Comparison of ENCODE assay signal across 2 cellular contexts in the genomic region with DNA sequence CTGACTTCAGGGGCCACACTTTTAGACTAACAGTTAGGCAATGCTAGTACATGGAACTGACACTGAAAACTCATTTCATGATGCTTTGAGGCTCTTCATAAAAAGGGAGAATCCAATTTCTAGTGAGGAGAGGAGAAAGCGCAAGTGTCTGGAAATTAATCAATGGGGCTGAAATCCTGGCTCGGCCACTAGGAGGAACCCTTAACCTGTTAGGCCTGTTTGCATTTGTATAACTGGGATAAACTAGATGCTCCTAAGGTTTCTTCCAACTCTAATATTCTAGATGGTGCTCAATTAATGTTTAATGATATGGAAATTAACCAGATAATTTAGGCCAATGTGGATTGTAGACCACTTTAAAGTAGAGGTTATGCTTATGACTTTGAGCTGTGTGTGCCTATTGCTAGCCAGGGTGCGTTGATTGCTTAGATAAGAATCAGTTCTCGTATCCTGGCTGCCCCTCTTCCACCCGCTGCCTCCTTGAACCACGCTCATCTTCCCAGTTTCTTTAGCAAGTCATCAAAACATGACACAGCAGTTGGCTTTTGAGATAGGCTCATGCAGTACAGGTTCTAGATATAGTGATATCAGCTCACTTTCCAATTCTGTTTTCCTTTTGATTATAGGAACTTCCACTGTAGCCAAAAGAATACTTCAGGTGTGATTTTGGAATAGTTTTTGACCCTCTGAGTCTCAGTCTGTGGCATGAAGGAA.
TF ChIP-seq lines count a peak whose summit lies in the region.

No MANE protein-coding gene starts in this region.

TF ChIP-seq in Ishikawa, 13 proteins besides CTCF, POLR2A, EP300 and RAD21:
- TF ChIP-seq NFIC (IDR thresholded peaks at IDR 0.05): no peak
- TF ChIP-seq, protein P1, sequence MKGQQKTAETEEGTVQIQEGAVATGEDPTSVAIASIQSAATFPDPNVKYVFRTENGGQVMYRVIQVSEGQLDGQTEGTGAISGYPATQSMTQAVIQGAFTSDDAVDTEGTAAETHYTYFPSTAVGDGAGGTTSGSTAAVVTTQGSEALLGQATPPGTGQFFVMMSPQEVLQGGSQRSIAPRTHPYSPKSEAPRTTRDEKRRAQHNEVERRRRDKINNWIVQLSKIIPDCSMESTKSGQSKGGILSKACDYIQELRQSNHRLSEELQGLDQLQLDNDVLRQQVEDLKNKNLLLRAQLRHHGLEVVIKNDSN (IDR thresholded peaks at IDR 0.05): no peak
- TF ChIP-seq, protein P2, sequence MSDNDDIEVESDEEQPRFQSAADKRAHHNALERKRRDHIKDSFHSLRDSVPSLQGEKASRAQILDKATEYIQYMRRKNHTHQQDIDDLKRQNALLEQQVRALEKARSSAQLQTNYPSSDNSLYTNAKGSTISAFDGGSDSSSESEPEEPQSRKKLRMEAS (IDR thresholded peaks at IDR 0.05): no peak
- TF ChIP-seq TAF1 (IDR thresholded peaks at IDR 0.05; ENCODE audit: low read depth): no peak
- no peak for TF ChIP-seq FOXM1 (IDR thresholded peaks at IDR 0.05; ENCODE audit: borderline replicate concordance, low read depth)
- TF ChIP-seq, protein P3, sequence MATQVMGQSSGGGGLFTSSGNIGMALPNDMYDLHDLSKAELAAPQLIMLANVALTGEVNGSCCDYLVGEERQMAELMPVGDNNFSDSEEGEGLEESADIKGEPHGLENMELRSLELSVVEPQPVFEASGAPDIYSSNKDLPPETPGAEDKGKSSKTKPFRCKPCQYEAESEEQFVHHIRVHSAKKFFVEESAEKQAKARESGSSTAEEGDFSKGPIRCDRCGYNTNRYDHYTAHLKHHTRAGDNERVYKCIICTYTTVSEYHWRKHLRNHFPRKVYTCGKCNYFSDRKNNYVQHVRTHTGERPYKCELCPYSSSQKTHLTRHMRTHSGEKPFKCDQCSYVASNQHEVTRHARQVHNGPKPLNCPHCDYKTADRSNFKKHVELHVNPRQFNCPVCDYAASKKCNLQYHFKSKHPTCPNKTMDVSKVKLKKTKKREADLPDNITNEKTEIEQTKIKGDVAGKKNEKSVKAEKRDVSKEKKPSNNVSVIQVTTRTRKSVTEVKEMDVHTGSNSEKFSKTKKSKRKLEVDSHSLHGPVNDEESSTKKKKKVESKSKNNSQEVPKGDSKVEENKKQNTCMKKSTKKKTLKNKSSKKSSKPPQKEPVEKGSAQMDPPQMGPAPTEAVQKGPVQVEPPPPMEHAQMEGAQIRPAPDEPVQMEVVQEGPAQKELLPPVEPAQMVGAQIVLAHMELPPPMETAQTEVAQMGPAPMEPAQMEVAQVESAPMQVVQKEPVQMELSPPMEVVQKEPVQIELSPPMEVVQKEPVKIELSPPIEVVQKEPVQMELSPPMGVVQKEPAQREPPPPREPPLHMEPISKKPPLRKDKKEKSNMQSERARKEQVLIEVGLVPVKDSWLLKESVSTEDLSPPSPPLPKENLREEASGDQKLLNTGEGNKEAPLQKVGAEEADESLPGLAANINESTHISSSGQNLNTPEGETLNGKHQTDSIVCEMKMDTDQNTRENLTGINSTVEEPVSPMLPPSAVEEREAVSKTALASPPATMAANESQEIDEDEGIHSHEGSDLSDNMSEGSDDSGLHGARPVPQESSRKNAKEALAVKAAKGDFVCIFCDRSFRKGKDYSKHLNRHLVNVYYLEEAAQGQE (IDR thresholded peaks at IDR 0.05; ENCODE audit: low read depth): no peak
- no peak for TF ChIP-seq EGR1 (IDR thresholded peaks at IDR 0.05)
- no peak for TF ChIP-seq CREB1 (IDR thresholded peaks at IDR 0.05; ENCODE audit: low read depth)
- no peak for TF ChIP-seq YY1 (IDR thresholded peaks at IDR 0.05; ENCODE audit: low read depth)
- TF ChIP-seq TEAD4 (IDR thresholded peaks at IDR 0.05): no peak
- no peak for TF ChIP-seq CEBPB (IDR thresholded peaks at IDR 0.05)
- no peak for TF ChIP-seq TCF12 (IDR thresholded peaks at IDR 0.05; ENCODE audit: low read depth)
- no peak for TF ChIP-seq ZBTB7A (IDR thresholded peaks at IDR 0.05; ENCODE audit: low read depth)

TF ChIP-seq in K562, 482 proteins besides CTCF, POLR2A, EP300 and RAD21 (continues in another document):
- no peak for TF ChIP-seq ELF2 (CRISPR knock-in tag; IDR thresholded peaks at IDR 0.05)
- TF ChIP-seq EWSR1 (IDR thresholded peaks at IDR 0.05; ENCODE audit: borderline replicate concordance, low read depth, partially characterized antibody): no peak
- TF ChIP-seq, protein P4, sequence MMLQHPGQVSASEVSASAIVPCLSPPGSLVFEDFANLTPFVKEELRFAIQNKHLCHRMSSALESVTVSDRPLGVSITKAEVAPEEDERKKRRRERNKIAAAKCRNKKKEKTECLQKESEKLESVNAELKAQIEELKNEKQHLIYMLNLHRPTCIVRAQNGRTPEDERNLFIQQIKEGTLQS (IDR thresholded peaks at IDR 0.05): no peak
- TF ChIP-seq, protein P4 (CRISPR knock-in tag; conservative IDR thresholded peaks at IDR 0.05): no peak
- no peak for TF ChIP-seq ZNF695 (CRISPR knock-in tag; IDR thresholded peaks at IDR 0.05)
- no peak for TF ChIP-seq ZBTB17 (CRISPR knock-in tag; IDR thresholded peaks at IDR 0.05)
- TF ChIP-seq, protein P5, sequence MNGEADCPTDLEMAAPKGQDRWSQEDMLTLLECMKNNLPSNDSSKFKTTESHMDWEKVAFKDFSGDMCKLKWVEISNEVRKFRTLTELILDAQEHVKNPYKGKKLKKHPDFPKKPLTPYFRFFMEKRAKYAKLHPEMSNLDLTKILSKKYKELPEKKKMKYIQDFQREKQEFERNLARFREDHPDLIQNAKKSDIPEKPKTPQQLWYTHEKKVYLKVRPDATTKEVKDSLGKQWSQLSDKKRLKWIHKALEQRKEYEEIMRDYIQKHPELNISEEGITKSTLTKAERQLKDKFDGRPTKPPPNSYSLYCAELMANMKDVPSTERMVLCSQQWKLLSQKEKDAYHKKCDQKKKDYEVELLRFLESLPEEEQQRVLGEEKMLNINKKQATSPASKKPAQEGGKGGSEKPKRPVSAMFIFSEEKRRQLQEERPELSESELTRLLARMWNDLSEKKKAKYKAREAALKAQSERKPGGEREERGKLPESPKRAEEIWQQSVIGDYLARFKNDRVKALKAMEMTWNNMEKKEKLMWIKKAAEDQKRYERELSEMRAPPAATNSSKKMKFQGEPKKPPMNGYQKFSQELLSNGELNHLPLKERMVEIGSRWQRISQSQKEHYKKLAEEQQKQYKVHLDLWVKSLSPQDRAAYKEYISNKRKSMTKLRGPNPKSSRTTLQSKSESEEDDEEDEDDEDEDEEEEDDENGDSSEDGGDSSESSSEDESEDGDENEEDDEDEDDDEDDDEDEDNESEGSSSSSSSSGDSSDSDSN (IDR thresholded peaks at IDR 0.05; ENCODE audit: borderline replicate concordance in 1 of 2, low read depth in 2 of 2, low read length in 2 of 2): no peak
- no peak for TF ChIP-seq SIN3A (IDR thresholded peaks at IDR 0.05; ENCODE audit: borderline replicate concordance in 2 of 2, control insufficient read depth in 1 of 2, low read depth in 2 of 2, low read length in 2 of 2)
- no peak for TF ChIP-seq FIP1L1 (IDR thresholded peaks at IDR 0.05; ENCODE audit: low read depth, low read length, poor library complexity, severe bottlenecking)
- 0 out of 2 replicates have a peak, but pooled peaks have one; percentile 20 for TF ChIP-seq ZEB2 (IDR thresholded peaks at IDR 0.05)
- no peak for TF ChIP-seq NCOA6 (IDR thresholded peaks at IDR 0.05)
- TF ChIP-seq, protein P6, sequence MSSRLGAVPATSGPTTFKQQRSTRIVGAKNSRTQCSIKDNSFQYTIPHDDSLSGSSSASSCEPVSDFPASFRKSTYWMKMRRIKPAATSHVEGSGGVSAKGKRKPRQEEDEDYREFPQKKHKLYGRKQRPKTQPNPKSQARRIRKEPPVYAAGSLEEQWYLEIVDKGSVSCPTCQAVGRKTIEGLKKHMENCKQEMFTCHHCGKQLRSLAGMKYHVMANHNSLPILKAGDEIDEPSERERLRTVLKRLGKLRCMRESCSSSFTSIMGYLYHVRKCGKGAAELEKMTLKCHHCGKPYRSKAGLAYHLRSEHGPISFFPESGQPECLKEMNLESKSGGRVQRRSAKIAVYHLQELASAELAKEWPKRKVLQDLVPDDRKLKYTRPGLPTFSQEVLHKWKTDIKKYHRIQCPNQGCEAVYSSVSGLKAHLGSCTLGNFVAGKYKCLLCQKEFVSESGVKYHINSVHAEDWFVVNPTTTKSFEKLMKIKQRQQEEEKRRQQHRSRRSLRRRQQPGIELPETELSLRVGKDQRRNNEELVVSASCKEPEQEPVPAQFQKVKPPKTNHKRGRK (tag; IDR thresholded peaks at IDR 0.05): no peak
- TF ChIP-seq, protein P7, sequence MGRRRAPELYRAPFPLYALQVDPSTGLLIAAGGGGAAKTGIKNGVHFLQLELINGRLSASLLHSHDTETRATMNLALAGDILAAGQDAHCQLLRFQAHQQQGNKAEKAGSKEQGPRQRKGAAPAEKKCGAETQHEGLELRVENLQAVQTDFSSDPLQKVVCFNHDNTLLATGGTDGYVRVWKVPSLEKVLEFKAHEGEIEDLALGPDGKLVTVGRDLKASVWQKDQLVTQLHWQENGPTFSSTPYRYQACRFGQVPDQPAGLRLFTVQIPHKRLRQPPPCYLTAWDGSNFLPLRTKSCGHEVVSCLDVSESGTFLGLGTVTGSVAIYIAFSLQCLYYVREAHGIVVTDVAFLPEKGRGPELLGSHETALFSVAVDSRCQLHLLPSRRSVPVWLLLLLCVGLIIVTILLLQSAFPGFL (CRISPR knock-in tag; IDR thresholded peaks at IDR 0.05): no peak
- no peak for TF ChIP-seq SMARCE1 (IDR thresholded peaks at IDR 0.05)
- no peak for TF ChIP-seq ZNF347 (CRISPR knock-in tag; IDR thresholded peaks at IDR 0.05; ENCODE audit: low read depth)
- TF ChIP-seq, protein P8, sequence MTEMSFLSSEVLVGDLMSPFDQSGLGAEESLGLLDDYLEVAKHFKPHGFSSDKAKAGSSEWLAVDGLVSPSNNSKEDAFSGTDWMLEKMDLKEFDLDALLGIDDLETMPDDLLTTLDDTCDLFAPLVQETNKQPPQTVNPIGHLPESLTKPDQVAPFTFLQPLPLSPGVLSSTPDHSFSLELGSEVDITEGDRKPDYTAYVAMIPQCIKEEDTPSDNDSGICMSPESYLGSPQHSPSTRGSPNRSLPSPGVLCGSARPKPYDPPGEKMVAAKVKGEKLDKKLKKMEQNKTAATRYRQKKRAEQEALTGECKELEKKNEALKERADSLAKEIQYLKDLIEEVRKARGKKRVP (CRISPR knock-in tag; IDR thresholded peaks at IDR 0.05): no peak
- TF ChIP-seq, protein P9, sequence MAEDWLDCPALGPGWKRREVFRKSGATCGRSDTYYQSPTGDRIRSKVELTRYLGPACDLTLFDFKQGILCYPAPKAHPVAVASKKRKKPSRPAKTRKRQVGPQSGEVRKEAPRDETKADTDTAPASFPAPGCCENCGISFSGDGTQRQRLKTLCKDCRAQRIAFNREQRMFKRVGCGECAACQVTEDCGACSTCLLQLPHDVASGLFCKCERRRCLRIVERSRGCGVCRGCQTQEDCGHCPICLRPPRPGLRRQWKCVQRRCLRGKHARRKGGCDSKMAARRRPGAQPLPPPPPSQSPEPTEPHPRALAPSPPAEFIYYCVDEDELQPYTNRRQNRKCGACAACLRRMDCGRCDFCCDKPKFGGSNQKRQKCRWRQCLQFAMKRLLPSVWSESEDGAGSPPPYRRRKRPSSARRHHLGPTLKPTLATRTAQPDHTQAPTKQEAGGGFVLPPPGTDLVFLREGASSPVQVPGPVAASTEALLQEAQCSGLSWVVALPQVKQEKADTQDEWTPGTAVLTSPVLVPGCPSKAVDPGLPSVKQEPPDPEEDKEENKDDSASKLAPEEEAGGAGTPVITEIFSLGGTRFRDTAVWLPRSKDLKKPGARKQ (CRISPR knock-in tag; IDR thresholded peaks at IDR 0.05): no peak
- TF ChIP-seq, protein P10, sequence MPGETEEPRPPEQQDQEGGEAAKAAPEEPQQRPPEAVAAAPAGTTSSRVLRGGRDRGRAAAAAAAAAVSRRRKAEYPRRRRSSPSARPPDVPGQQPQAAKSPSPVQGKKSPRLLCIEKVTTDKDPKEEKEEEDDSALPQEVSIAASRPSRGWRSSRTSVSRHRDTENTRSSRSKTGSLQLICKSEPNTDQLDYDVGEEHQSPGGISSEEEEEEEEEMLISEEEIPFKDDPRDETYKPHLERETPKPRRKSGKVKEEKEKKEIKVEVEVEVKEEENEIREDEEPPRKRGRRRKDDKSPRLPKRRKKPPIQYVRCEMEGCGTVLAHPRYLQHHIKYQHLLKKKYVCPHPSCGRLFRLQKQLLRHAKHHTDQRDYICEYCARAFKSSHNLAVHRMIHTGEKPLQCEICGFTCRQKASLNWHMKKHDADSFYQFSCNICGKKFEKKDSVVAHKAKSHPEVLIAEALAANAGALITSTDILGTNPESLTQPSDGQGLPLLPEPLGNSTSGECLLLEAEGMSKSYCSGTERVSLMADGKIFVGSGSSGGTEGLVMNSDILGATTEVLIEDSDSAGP (CRISPR knock-in tag; IDR thresholded peaks at IDR 0.05): no peak
- no peak for TF ChIP-seq SMARCC2 (IDR thresholded peaks at IDR 0.05; ENCODE audit: low read depth)
- TF ChIP-seq CBX2 (IDR thresholded peaks at IDR 0.05; ENCODE audit: insufficient read depth, low read length, poor library complexity, severe bottlenecking): no peak
- TF ChIP-seq, protein P11, sequence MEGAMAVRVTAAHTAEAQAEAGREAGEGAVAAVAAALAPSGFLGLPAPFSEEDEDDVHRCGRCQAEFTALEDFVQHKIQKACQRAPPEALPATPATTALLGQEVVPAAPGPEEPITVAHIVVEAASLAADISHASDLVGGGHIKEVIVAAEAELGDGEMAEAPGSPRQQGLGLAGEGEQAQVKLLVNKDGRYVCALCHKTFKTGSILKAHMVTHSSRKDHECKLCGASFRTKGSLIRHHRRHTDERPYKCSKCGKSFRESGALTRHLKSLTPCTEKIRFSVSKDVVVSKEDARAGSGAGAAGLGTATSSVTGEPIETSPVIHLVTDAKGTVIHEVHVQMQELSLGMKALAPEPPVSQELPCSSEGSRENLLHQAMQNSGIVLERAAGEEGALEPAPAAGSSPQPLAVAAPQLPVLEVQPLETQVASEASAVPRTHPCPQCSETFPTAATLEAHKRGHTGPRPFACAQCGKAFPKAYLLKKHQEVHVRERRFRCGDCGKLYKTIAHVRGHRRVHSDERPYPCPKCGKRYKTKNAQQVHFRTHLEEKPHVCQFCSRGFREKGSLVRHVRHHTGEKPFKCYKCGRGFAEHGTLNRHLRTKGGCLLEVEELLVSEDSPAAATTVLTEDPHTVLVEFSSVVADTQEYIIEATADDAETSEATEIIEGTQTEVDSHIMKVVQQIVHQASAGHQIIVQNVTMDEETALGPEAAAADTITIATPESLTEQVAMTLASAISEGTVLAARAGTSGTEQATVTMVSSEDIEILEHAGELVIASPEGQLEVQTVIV (CRISPR knock-in tag; IDR thresholded peaks at IDR 0.05; ENCODE audit: borderline replicate concordance): no peak
- TF ChIP-seq, protein P12, sequence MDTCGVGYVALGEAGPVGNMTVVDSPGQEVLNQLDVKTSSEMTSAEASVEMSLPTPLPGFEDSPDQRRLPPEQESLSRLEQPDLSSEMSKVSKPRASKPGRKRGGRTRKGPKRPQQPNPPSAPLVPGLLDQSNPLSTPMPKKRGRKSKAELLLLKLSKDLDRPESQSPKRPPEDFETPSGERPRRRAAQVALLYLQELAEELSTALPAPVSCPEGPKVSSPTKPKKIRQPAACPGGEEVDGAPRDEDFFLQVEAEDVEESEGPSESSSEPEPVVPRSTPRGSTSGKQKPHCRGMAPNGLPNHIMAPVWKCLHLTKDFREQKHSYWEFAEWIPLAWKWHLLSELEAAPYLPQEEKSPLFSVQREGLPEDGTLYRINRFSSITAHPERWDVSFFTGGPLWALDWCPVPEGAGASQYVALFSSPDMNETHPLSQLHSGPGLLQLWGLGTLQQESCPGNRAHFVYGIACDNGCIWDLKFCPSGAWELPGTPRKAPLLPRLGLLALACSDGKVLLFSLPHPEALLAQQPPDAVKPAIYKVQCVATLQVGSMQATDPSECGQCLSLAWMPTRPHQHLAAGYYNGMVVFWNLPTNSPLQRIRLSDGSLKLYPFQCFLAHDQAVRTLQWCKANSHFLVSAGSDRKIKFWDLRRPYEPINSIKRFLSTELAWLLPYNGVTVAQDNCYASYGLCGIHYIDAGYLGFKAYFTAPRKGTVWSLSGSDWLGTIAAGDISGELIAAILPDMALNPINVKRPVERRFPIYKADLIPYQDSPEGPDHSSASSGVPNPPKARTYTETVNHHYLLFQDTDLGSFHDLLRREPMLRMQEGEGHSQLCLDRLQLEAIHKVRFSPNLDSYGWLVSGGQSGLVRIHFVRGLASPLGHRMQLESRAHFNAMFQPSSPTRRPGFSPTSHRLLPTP (IDR thresholded peaks at IDR 0.05; ENCODE audit: borderline replicate concordance, extremely low read depth, insufficient read length): no peak
- TF ChIP-seq ZFP1 (CRISPR knock-in tag; IDR thresholded peaks at IDR 0.05): no peak
